Comparison of ENCODE assay signal across 8 cellular contexts in genomic region chr11:65577756-65578109, GRCh38. TPM values are rescaled to one million over a fixed set of nuclear protein-coding genes. Genes with fewer than 3 reads are reported as not detected.
DNase-seq lines count a peak whose midpoint lies in the region; ATAC-seq, FAIRE-seq and TF ChIP-seq lines count a peak whose summit lies in the region.

No MANE protein-coding gene starts in this region.

- RAD21 ChIA-PET in GM12878 (lab: Charles Lee; ENCODE audit: unreplicated experiment): interaction anchor here (0.9 to 4.0 kb wide), 3 partner anchors 10 to 75 kb away, joined by 3 to 132 read pairs (median 3); no protein-coding TSS in a partner anchor

- 68% methylated on average over 8 of the region's 8 CpGs for WGBS in GM12878 (ENCODE audit: insufficient coverage, insufficient replicate concordance, low lambda C conversion rate, missing lambda C conversion rate)
- 69% methylated on average over 7 of the region's 8 CpGs; no CpG with 5 or more reads in 1 of the 2 donors for WGBS in transverse colon (ENCODE audit: low coverage in 1 of 2), 2 donors

- no peak for TF ChIP-seq RAD21 in GM12878 (IDR thresholded peaks at IDR 0.05; ENCODE audit: insufficient read depth, low read depth, low read length)

- peaks cover 15% of the 10 kb centered on the region for H3K36me3 Mint-ChIP-seq in activated T-cell treated with anti-CD3 and anti-CD28 coated beads, Interleukin-2, amount 50 U/mL, for 4 hours (ENCODE audit: insufficient read depth)

- H3K27ac ChIP-seq in GM12878 (ENCODE audit: control insufficient read depth, insufficient read depth) (peak overlapping the region; percentile 96), transverse colon (peak overlapping the region; percentile 96 to 98 (median 96))

- BruUV-seq in GM12878 (replicated peaks; lab: Mats Ljungman, UMichigan): no TSS peak

- H3K4me3 Mint-ChIP-seq in activated T-cell treated with anti-CD3 and anti-CD28 coated beads, Interleukin-2, amount 50 U/mL, for 4 hours: peak overlapping the region; percentile 85

- peaks cover 55% of the 10 kb centered on the region for H3K79me2 ChIP-seq in GM12878 (ENCODE audit: control insufficient read depth, insufficient read depth, low read length)

- H3K9ac ChIP-seq in GM12878 (ENCODE audit: control insufficient read depth, insufficient read depth, low read length): peak overlapping the region; percentile 88

- H3K4me3 ChIP-seq in GM12878 (peak overlapping the region; percentile 97), mononuclear cell (ENCODE audit: low read length) (peak overlapping the region; percentile 76), transverse colon (peak overlapping the region; percentile 80 to 94 (median 86))

- no peaks in the 10 kb centered on the region; the same call in 1 of the 2 replicates for H4K20me1 ChIP-seq in GM12878 (ENCODE audit: control insufficient read depth, insufficient read depth)

- no peaks in the 10 kb centered on the region for H3K9me3 ChIP-seq in GM12878 (replicated peaks; ENCODE audit: control insufficient read depth, insufficient read depth, low read length)
- H3K9me3 ChIP-seq in mononuclear cell (ENCODE audit: low read depth, low read length): no peaks in the 10 kb centered on the region
- no peaks in the 10 kb centered on the region for H3K9me3 ChIP-seq in transverse colon

- no peaks in the 10 kb centered on the region for H3K27me3 ChIP-seq in GM12878 (replicated peaks in 1 of 2; ENCODE audit: control insufficient read depth in 2 of 2, insufficient read depth in 2 of 2, low read length in 1 of 2)
- no peaks in the 10 kb centered on the region for H3K27me3 ChIP-seq in mononuclear cell (ENCODE audit: insufficient read depth, low read length)
- H3K27me3 ChIP-seq in transverse colon: no peaks in the 10 kb centered on the region

- peaks cover 23% of the 10 kb centered on the region for H3K4me1 ChIP-seq in GM12878 (ENCODE audit: control insufficient read depth, insufficient read depth, low read length)
- H3K4me1 ChIP-seq in mononuclear cell (ENCODE audit: insufficient read depth, low read length): peaks cover 56% of the 10 kb centered on the region
- H3K4me1 ChIP-seq in transverse colon: peaks cover 30 to 56% (median 46%) of the 10 kb centered on the region in 4 donors

- peak overlapping the region; percentile 100 for H3K4me2 ChIP-seq in GM12878 (ENCODE audit: control insufficient read depth, insufficient read depth)

- DNase-seq in activated T-cell treated with anti-CD3 and anti-CD28 coated beads, Interleukin-2, amount 50 U/mL, for 4 hours: no peak
- no peak for DNase-seq in activated T-cell treated with anti-CD3 and anti-CD28 coated beads, Interleukin-2, amount 50 U/mL, for 1 hour
- DNase-seq in GM12878 (ENCODE audit: low read depth, low spot score): no peak
- DNase-seq in transverse colon: peak; percentile 15
- DNase-seq in SKM-1 (lab: John Stamatoyannopoulos, UW; ENCODE audit: unreplicated experiment): no peak
- DNase-seq in SIG-M5 treated with dmso at 0.1 percent for 504 hours (lab: John Stamatoyannopoulos, UW; ENCODE audit: unreplicated experiment): no peak

- no peaks in the 10 kb centered on the region for H3K9me3 Mint-ChIP-seq in activated T-cell treated with anti-CD3 and anti-CD28 coated beads, Interleukin-2, amount 50 U/mL, for 4 hours

- SMC1A ChIA-PET in GM12878 (lab: Charles Lee; ENCODE audit: uncharacterized antibody, unreplicated experiment): interaction anchor here (0.6 to 4.2 kb wide), 3 partner anchors 10 to 25 kb away, joined by 3 to 93 read pairs (median 3); no protein-coding TSS in a partner anchor

- peaks cover 42% of the 10 kb centered on the region for H3K4me1 Mint-ChIP-seq in activated T-cell treated with anti-CD3 and anti-CD28 coated beads, Interleukin-2, amount 50 U/mL, for 4 hours (ENCODE audit: low read depth)

- no peaks in the 10 kb centered on the region for H3K27me3 Mint-ChIP-seq in activated T-cell treated with anti-CD3 and anti-CD28 coated beads, Interleukin-2, amount 50 U/mL, for 4 hours (ENCODE audit: low read depth)

- no peak overlapping the region for H2AFZ ChIP-seq in GM12878 (ENCODE audit: control insufficient read depth, low read depth, low read length)

- TF ChIP-seq EP300 in GM12878 (IDR thresholded peaks at IDR 0.05; ENCODE audit: borderline replicate concordance in 1 of 2, control insufficient read depth in 1 of 2, low read depth in 2 of 2, low read length in 2 of 2) (no peak), transverse colon (IDR thresholded peaks at IDR 0.05; ENCODE audit: low read depth) (no peak)

- CTCF ChIA-PET in GM12878 (lab: Yijun Ruan, JAX): interaction anchor here (1.1 to 5.7 kb wide), 4 partner anchors 10 to 37 kb away, joined by 3 to 130 read pairs (median 5); partner anchors contain the start of gene PCNX3

- H3K36me3 ChIP-seq in GM12878 (ENCODE audit: control insufficient read depth in 2 of 2, insufficient read depth in 2 of 2, low read length in 1 of 2) (peaks cover 5 to 15% of the 10 kb centered on the region in 2 experiments; a peak in 3 of 4 replicates), transverse colon (peaks cover 0 to 22% (median 6%) of the 10 kb centered on the region in 4 donors)

- no peak for FAIRE-seq in GM12878 (lab: Jason Lieb, UNC)

- intact Hi-C loops in GM12878 (cut with micrococcal nuclease; ENCODE audit: unreplicated experiment) (no loop called here), transverse colon (cut with DNase I; ENCODE audit: low total_unique reads) (loop anchor here (5.0 kb wide), 1 partner anchor 35 kb away; no protein-coding TSS in a partner anchor)

- TF ChIP-seq CTCF in GM12878 (IDR thresholded peaks at IDR 0.05 in 2 of 3, conservative IDR thresholded peaks at IDR 0.05 in 1 of 3; ENCODE audit: control insufficient read depth in 2 of 3, extremely low read depth in 1 of 3, insufficient read depth in 1 of 3, low read depth in 3 of 3, low read length in 3 of 3): no peak
- TF ChIP-seq CTCF in transverse colon (IDR thresholded peaks at IDR 0.05): no peak

- TF ChIP-seq POLR2A in GM12878 (IDR thresholded peaks at IDR 0.05; ENCODE audit: low read depth, low read length): no peak
- TF ChIP-seq POLR2A in transverse colon (IDR thresholded peaks at IDR 0.05): no peak

- in situ Hi-C loops in GM12878 (cut with MboI): no loop called here
- in situ Hi-C loops in transverse colon (cut with MboI; ENCODE audit: low pct_ligation_motif_present in 1 of 4, low pct_unique_long_range_greater_than_20kb in 1 of 4, low sequenced_read_pairs in 3 of 4): no loop called here

- ATAC-seq in activated T-cell treated with anti-CD3 and anti-CD28 coated beads, Interleukin-2, amount 50 U/mL, for 4 hours: no peak
- ATAC-seq in GM12878: no peak
- no peak for ATAC-seq in GM21529 (IDR thresholded peaks at IDR 0.05; ENCODE audit: unreplicated experiment)

- POLR2A ChIA-PET in GM12878 (lab: Charles Lee): interaction anchor here (0.7 to 4.9 kb wide), 5 partner anchors 10 to 37 kb away, joined by 4 to 129 read pairs (median 6); partner anchors contain the start of genes MAP3K11 and PCNX3

RNA-seq across cellular contexts. Expression of gene EHBP1L1, which starts 1.9 kb away (rescaled TPM):
- total RNA-seq in activated T-cell treated with anti-CD3 and anti-CD28 coated beads, Interleukin-2, amount 50 U/mL, for 4 hours: 10 to 100 TPM; 59.8 to 84.9 (median 80.1) TPM
- 101 and 114 TPM in 2 replicates for total RNA-seq in GM12878 (2013; cell fraction: nucleolus; rRNA removed)
- 63.3 and 74.6 TPM in 2 replicates for total RNA-seq in GM12878 (2014; rRNA removed)
- total RNA-seq in GM12878 (2014; rRNA removed; fragmentation: Illumina TruSeq; extraction: Trizol): 32.9 and 37.1 TPM in 2 replicates
- total RNA-seq in GM12878 (2021): 90.7 and 92.7 TPM in 2 replicates
- 22.5 TPM for polyA plus RNA-seq in GM12878 (2011; ENCODE audit: low read depth)
- 21.5 and 28.4 TPM in 2 replicates for polyA plus RNA-seq in GM12878 (2011; rRNA removed)
- polyA plus RNA-seq in GM12878 (2011; cell fraction: cytosol; rRNA removed): 37.0 and 59.7 TPM in 2 replicates
- 195 and 323 TPM in 2 replicates for polyA plus RNA-seq in GM12878 (2011; cell fraction: nucleus; rRNA removed)
- polyA plus RNA-seq in GM12878 (2012): 52.1 and 68.8 TPM in 2 replicates
- polyA plus RNA-seq in GM12878 (2014; fragmentation: Illumina TruSeq; extraction: Trizol): 34.3 and 39.8 TPM in 2 replicates
- polyA plus RNA-seq in GM12878 (2014; fragmentation: Nextera tagmentation; extraction: Ambion mirVana): under 1 TPM; 0.06 to 0.09 TPM
- polyA plus RNA-seq in GM12878 (2014; rRNA removed): 99.4 and 117 TPM in 2 replicates
- polyA plus RNA-seq in GM12878 (2016; fragmentation: Nextera tagmentation; extraction: Ambion mirVana): 10 to 100 TPM; 15.5 to 18.9 TPM
- polyA minus RNA-seq in GM12878 (2011; rRNA and poly(A)+ RNA removed): 22.7 and 40.4 TPM in 2 replicates
- 33.2 and 33.8 TPM in 2 replicates for polyA minus RNA-seq in GM12878 (2011; cell fraction: cytosol; rRNA and poly(A)+ RNA removed)
- polyA minus RNA-seq in GM12878 (2011; cell fraction: nucleus; rRNA and poly(A)+ RNA removed): 24.8 and 46.7 TPM in 2 replicates
- 79.1 TPM for total RNA-seq in mononuclear cell
- total RNA-seq in transverse colon: 100 to 1,000 TPM in 2 of 4 donors, 10 to 100 TPM in 2; 90.2 to 215 (median 106) TPM

RNA-seq across cellular contexts. Expression of gene FAM89B, which starts 5.4 kb away (rescaled TPM):
- total RNA-seq in activated T-cell treated with anti-CD3 and anti-CD28 coated beads, Interleukin-2, amount 50 U/mL, for 4 hours: 10 to 100 TPM; 27.4 to 32.0 (median 28.6) TPM
- 6.1 and 7.8 TPM in 2 replicates for total RNA-seq in GM12878 (2013; cell fraction: nucleolus; rRNA removed)
- total RNA-seq in GM12878 (2014; rRNA removed) (26.2 and 32.0 TPM in 2 replicates), GM12878 (2014; rRNA removed; fragmentation: Illumina TruSeq; extraction: Trizol) (7.2 and 10.4 TPM in 2 replicates), GM12878 (2021) (28.5 and 29.6 TPM in 2 replicates), mononuclear cell (18.1 TPM), transverse colon (100 to 1,000 TPM in 1 of 4 donors, 10 to 100 TPM in 3; 25.2 to 254 (median 51.6) TPM)
- 4.4 TPM for polyA plus RNA-seq in GM12878 (2011; ENCODE audit: low read depth)
- polyA plus RNA-seq in GM12878 (2011; rRNA removed) (3.6 and 8.0 TPM in 2 replicates), GM12878 (2014; fragmentation: Illumina TruSeq; extraction: Trizol) (0.74 and 9.1 TPM in 2 replicates), GM12878 (2014; fragmentation: Nextera tagmentation; extraction: Ambion mirVana) (1 to 10 TPM in 1 of 2 experiments, under 1 TPM in 1; 0.34 to 2.2 TPM), GM12878 (2014; rRNA removed) (36.7 and 50.7 TPM in 2 replicates), GM12878 (2016; fragmentation: Nextera tagmentation; extraction: Ambion mirVana) (10 to 100 TPM in 1 of 2 experiments, 1 to 10 TPM in 1; 2.8 to 26.6 TPM)
- 16.4 and 28.8 TPM in 2 replicates for polyA plus RNA-seq in GM12878 (2011; cell fraction: cytosol; rRNA removed)
- 29.2 and 30.4 TPM in 2 replicates for polyA plus RNA-seq in GM12878 (2011; cell fraction: nucleus; rRNA removed)
- polyA plus RNA-seq in GM12878 (2012): 11.8 and 13.3 TPM in 2 replicates
- 4.4 and 9.6 TPM in 2 replicates for polyA minus RNA-seq in GM12878 (2011; rRNA and poly(A)+ RNA removed)
- 4.0 and 5.7 TPM in 2 replicates for polyA minus RNA-seq in GM12878 (2011; cell fraction: cytosol; rRNA and poly(A)+ RNA removed)
- 16.1 and 24.5 TPM in 2 replicates for polyA minus RNA-seq in GM12878 (2011; cell fraction: nucleus; rRNA and poly(A)+ RNA removed)

RNA-seq across cellular contexts. Expression of gene ZNRD2, which starts 7.5 kb away (rescaled TPM):
- total RNA-seq in activated T-cell treated with anti-CD3 and anti-CD28 coated beads, Interleukin-2, amount 50 U/mL, for 4 hours: 100 to 1,000 TPM; 120 to 148 (median 136) TPM
- total RNA-seq in GM12878 (2013; cell fraction: nucleolus; rRNA removed): 31.8 and 42.8 TPM in 2 replicates
- total RNA-seq in GM12878 (2014; rRNA removed): 71.3 and 77.0 TPM in 2 replicates
- 20.0 and 24.8 TPM in 2 replicates for total RNA-seq in GM12878 (2014; rRNA removed; fragmentation: Illumina TruSeq; extraction: Trizol)
- total RNA-seq in GM12878 (2021): 62.0 and 63.3 TPM in 2 replicates
- polyA plus RNA-seq in GM12878 (2011; ENCODE audit: low read depth): 35.6 TPM
- 13.4 and 32.2 TPM in 2 replicates for polyA plus RNA-seq in GM12878 (2011; rRNA removed)
- 60.6 and 85.4 TPM in 2 replicates for polyA plus RNA-seq in GM12878 (2011; cell fraction: cytosol; rRNA removed)
- 70.4 and 75.4 TPM in 2 replicates for polyA plus RNA-seq in GM12878 (2011; cell fraction: nucleus; rRNA removed)
- 43.7 and 53.4 TPM in 2 replicates for polyA plus RNA-seq in GM12878 (2012)
- polyA plus RNA-seq in GM12878 (2014; fragmentation: Illumina TruSeq; extraction: Trizol): 1.2 and 7.9 TPM in 2 replicates
- polyA plus RNA-seq in GM12878 (2014; fragmentation: Nextera tagmentation; extraction: Ambion mirVana): 10 to 100 TPM; 14.8 to 48.7 TPM
- polyA plus RNA-seq in GM12878 (2014; rRNA removed): 74.8 and 79.0 TPM in 2 replicates
- 100 to 1,000 TPM; 107 to 111 TPM for polyA plus RNA-seq in GM12878 (2016; fragmentation: Nextera tagmentation; extraction: Ambion mirVana)
- 5.0 and 12.2 TPM in 2 replicates for polyA minus RNA-seq in GM12878 (2011; rRNA and poly(A)+ RNA removed)
- 5.8 and 6.9 TPM in 2 replicates for polyA minus RNA-seq in GM12878 (2011; cell fraction: cytosol; rRNA and poly(A)+ RNA removed)
- 32.3 and 48.6 TPM in 2 replicates for polyA minus RNA-seq in GM12878 (2011; cell fraction: nucleus; rRNA and poly(A)+ RNA removed)
- total RNA-seq in mononuclear cell: 16.8 TPM
- total RNA-seq in transverse colon: 10 to 100 TPM in 3 of 4 donors, 1 to 10 TPM in 1; 6.4 to 38.4 (median 27.9) TPM

RNA-seq across cellular contexts. Expression of gene KCNK7, which starts 17.9 kb away (rescaled TPM):
- 1 to 10 TPM; 1.4 to 2.1 (median 1.4) TPM for total RNA-seq in activated T-cell treated with anti-CD3 and anti-CD28 coated beads, Interleukin-2, amount 50 U/mL, for 4 hours
- total RNA-seq in GM12878 (2013; cell fraction: nucleolus; rRNA removed): 0.42 and 0.67 TPM in 2 replicates
- total RNA-seq in GM12878 (2014; rRNA removed) (0.16 and 0.23 TPM in 2 replicates), GM12878 (2014; rRNA removed; fragmentation: Illumina TruSeq; extraction: Trizol) (not detected in 2 replicates), GM12878 (2021) (0.29 and 0.54 TPM in 2 replicates), mononuclear cell (1.7 TPM), transverse colon (1 to 10 TPM in 1 of 4 donors, under 1 TPM in 1, not detected in 2; 0.27 to 1.6 TPM)
- polyA plus RNA-seq in GM12878 (2011; ENCODE audit: low read depth): not detected
- polyA plus RNA-seq in GM12878 (2011; rRNA removed) (not detected in 2 replicates), GM12878 (2014; fragmentation: Illumina TruSeq; extraction: Trizol) (not detected in 2 replicates), GM12878 (2014; fragmentation: Nextera tagmentation; extraction: Ambion mirVana) (under 1 TPM in 1 of 2 experiments, not detected in 1; 0.11 TPM), GM12878 (2014; rRNA removed) (0.15 TPM in 1 of 2 replicates, not detected in the other), GM12878 (2016; fragmentation: Nextera tagmentation; extraction: Ambion mirVana) (not detected)
- polyA plus RNA-seq in GM12878 (2011; cell fraction: cytosol; rRNA removed): 0.08 TPM in 1 of 2 replicates, not detected in the other
- 0.16 and 0.46 TPM in 2 replicates for polyA plus RNA-seq in GM12878 (2011; cell fraction: nucleus; rRNA removed)
- 0.08 and 0.80 TPM in 2 replicates for polyA plus RNA-seq in GM12878 (2012)
- 1.4 TPM in 1 of 2 replicates, not detected in the other for polyA minus RNA-seq in GM12878 (2011; rRNA and poly(A)+ RNA removed)
- not detected in 2 replicates for polyA minus RNA-seq in GM12878 (2011; cell fraction: cytosol; rRNA and poly(A)+ RNA removed)
- polyA minus RNA-seq in GM12878 (2011; cell fraction: nucleus; rRNA and poly(A)+ RNA removed): not detected in 2 replicates

RNA-seq across cellular contexts. Expression of gene LTBP3, which starts 19.6 kb away (rescaled TPM):
- 10 to 100 TPM; 33.1 to 40.8 (median 40.1) TPM for total RNA-seq in activated T-cell treated with anti-CD3 and anti-CD28 coated beads, Interleukin-2, amount 50 U/mL, for 4 hours
- 8.6 and 11.6 TPM in 2 replicates for total RNA-seq in GM12878 (2013; cell fraction: nucleolus; rRNA removed)
- total RNA-seq in GM12878 (2014; rRNA removed): 8.5 and 9.0 TPM in 2 replicates
- 1.2 and 2.2 TPM in 2 replicates for total RNA-seq in GM12878 (2014; rRNA removed; fragmentation: Illumina TruSeq; extraction: Trizol)
- total RNA-seq in GM12878 (2021): 8.0 and 9.0 TPM in 2 replicates
- polyA plus RNA-seq in GM12878 (2011; ENCODE audit: low read depth): 12.8 TPM
- 3.1 and 7.0 TPM in 2 replicates for polyA plus RNA-seq in GM12878 (2011; rRNA removed)
- 14.4 and 24.0 TPM in 2 replicates for polyA plus RNA-seq in GM12878 (2011; cell fraction: cytosol; rRNA removed)
- polyA plus RNA-seq in GM12878 (2011; cell fraction: nucleus; rRNA removed): 47.3 and 52.7 TPM in 2 replicates
- polyA plus RNA-seq in GM12878 (2012): 15.6 and 16.4 TPM in 2 replicates
- polyA plus RNA-seq in GM12878 (2014; fragmentation: Illumina TruSeq; extraction: Trizol): 1.00 and 2.3 TPM in 2 replicates
- polyA plus RNA-seq in GM12878 (2014; fragmentation: Nextera tagmentation; extraction: Ambion mirVana): not detected
- polyA plus RNA-seq in GM12878 (2014; rRNA removed): 12.2 and 14.7 TPM in 2 replicates
- polyA plus RNA-seq in GM12878 (2016; fragmentation: Nextera tagmentation; extraction: Ambion mirVana): 1 to 10 TPM; 4.0 to 5.5 TPM
- polyA minus RNA-seq in GM12878 (2011; rRNA and poly(A)+ RNA removed): 3.8 and 4.7 TPM in 2 replicates
- 5.6 and 6.7 TPM in 2 replicates for polyA minus RNA-seq in GM12878 (2011; cell fraction: cytosol; rRNA and poly(A)+ RNA removed)
- polyA minus RNA-seq in GM12878 (2011; cell fraction: nucleus; rRNA and poly(A)+ RNA removed): 6.6 and 12.8 TPM in 2 replicates
- total RNA-seq in mononuclear cell: 25.6 TPM
- total RNA-seq in transverse colon: 100 to 1,000 TPM in 2 of 4 donors, 10 to 100 TPM in 2; 48.7 to 467 (median 140) TPM
